ENCODE assay signal across 10 cellular contexts in the genomic region with DNA sequence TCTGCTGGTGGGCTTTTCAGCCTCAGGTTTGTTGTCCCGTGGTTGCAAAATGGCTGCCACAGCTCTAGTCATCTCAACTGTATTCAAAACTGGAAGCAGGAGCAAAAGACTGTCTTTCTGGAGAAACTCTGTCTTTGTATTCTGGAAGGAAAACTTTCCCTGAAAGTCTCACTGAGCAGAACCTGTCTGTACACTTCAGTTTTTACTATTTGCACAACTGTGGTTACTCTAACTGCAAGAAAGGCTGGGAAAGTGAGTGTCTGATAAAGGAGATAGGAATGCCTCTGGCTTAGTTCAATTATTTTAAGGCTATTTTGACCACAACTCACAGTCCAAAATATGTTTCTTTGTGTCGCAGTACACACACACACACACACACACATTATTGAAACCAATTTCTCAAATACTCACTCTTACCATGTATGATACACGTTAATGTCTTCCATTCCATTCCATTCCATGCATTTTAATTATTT. TPM values are rescaled to one million over a fixed set of nuclear protein-coding genes. Genes with fewer than 3 reads are reported as not detected.
DNase-seq lines count a peak whose midpoint lies in the region; ATAC-seq and TF ChIP-seq lines count a peak whose summit lies in the region.
"Had no signal": no experiment of that assay in that cellular context is flagged by ENCODE, and none has a peak within 500 bp of the region (broad histone marks: within the 10 kb centered on the region; RNA-seq: fewer than 3 reads in every experiment).

No MANE protein-coding gene starts in this region.

- 37% methylated on average over 3 of the region's 3 CpGs for WGBS in smooth muscle cell (ENCODE audit: low lambda C conversion rate)

- peaks cover 100% of the 10 kb centered on the region for H4K20me1 ChIP-seq in smooth muscle cell (ENCODE audit: low read depth)

- DNase-seq in H4 (ENCODE audit: low spot score) = peak; percentile 85
- DNase-seq in amniotic epithelial cell (ENCODE audit: low read depth) = peak; percentile 96
- DNase-seq in left ventricle myocardium superior = no peak
- no peak for DNase-seq in smooth muscle cell (lab: John Stamatoyannopoulos, UW; ENCODE audit: unreplicated experiment)
- DNase-seq in HuH-7 (ENCODE audit: low spot score) = no peak
- no peak for DNase-seq in activated CD4-positive, alpha-beta memory T cell treated with anti-CD3 and anti-CD28 coated beads, Interleukin-2, amount 10 ng/mL, durations not matched to agents 7 days and 5 days
- no peak for DNase-seq in HUDEP-2 (lab: John Stamatoyannopoulos, UW; ENCODE audit: unreplicated experiment in 76 of 76)
- DNase-seq: RPMI8226 had no signal

- peaks cover 5% of the 10 kb centered on the region for H3K4me1 ChIP-seq in smooth muscle cell (ENCODE audit: low read depth)

- H3K4me1 Mint-ChIP-seq in activated CD4-positive, alpha-beta memory T cell treated with anti-CD3 and anti-CD28 coated beads, Interleukin-2, amount 10 ng/mL, durations not matched to agents 7 days and 5 days = no peaks in the 10 kb centered on the region

- ATAC-seq in left ventricle myocardium superior = peak; percentile 1
- ATAC-seq in GM18907 (IDR thresholded peaks at IDR 0.05; ENCODE audit: unreplicated experiment) = no peak

- no peaks in the 10 kb centered on the region for H3K9me3 ChIP-seq in smooth muscle cell (replicated peaks; ENCODE audit: low read depth)

- CTCF ChIA-PET in activated CD4-positive, alpha-beta memory T cell treated with anti-CD3 and anti-CD28 coated beads, Interleukin-2, amount 10 ng/mL, durations not matched to agents 7 days and 5 days (lab: Charles Lee) = no interaction called here

- H3K36me3 Mint-ChIP-seq in activated CD4-positive, alpha-beta memory T cell treated with anti-CD3 and anti-CD28 coated beads, Interleukin-2, amount 10 ng/mL, durations not matched to agents 7 days and 5 days (ENCODE audit: low read depth) = no peaks in the 10 kb centered on the region

- no peak overlapping the region for H3K4me3 Mint-ChIP-seq in activated CD4-positive, alpha-beta memory T cell treated with anti-CD3 and anti-CD28 coated beads, Interleukin-2, amount 10 ng/mL, durations not matched to agents 7 days and 5 days
- H3K4me3 Mint-ChIP-seq: activated naive CD4-positive, alpha-beta T cell treated with anti-CD3 and anti-CD28 coated beads, Interleukin-2, amount 50 U/mL, for 24 hours had no signal

- no peaks in the 10 kb centered on the region for H3K27me3 ChIP-seq in smooth muscle cell (ENCODE audit: low read depth)

- peak overlapping the region; percentile 53 for H3K4me2 ChIP-seq in smooth muscle cell

- H2AFZ ChIP-seq in smooth muscle cell (ENCODE audit: low read depth) = no peak overlapping the region

- H3K4me3 ChIP-seq in smooth muscle cell = no peak overlapping the region

- peak overlapping the region; percentile 56 for H3K9ac ChIP-seq in smooth muscle cell (ENCODE audit: low read depth)

- peak overlapping the region; percentile 92 for H3K27ac ChIP-seq in smooth muscle cell (ENCODE audit: low read depth)

- POLR2A ChIA-PET in activated CD4-positive, alpha-beta memory T cell treated with anti-CD3 and anti-CD28 coated beads, Interleukin-2, amount 10 ng/mL, durations not matched to agents 7 days and 5 days (lab: Charles Lee) = no interaction called here

- no peaks in the 10 kb centered on the region for H3K36me3 ChIP-seq in smooth muscle cell (ENCODE audit: low read depth)

- intact Hi-C loops in left ventricle myocardium superior (cut with micrococcal nuclease) = no loop called here

- no peak overlapping the region for H3K27ac Mint-ChIP-seq in activated CD4-positive, alpha-beta memory T cell treated with anti-CD3 and anti-CD28 coated beads, Interleukin-2, amount 10 ng/mL, durations not matched to agents 7 days and 5 days
- H3K27ac Mint-ChIP-seq: activated naive CD4-positive, alpha-beta T cell treated with anti-CD3 and anti-CD28 coated beads, Interleukin-2, amount 50 U/mL, for 24 hours had no signal

- H3F3A ChIP-seq in smooth muscle cell (ENCODE audit: low read depth) = peaks cover 17% of the 10 kb centered on the region

- no peak for TF ChIP-seq CTCF in smooth muscle cell (IDR thresholded peaks at IDR 0.05; ENCODE audit: borderline replicate concordance, insufficient read depth, poor library complexity, severe bottlenecking)

- H3K27me3 Mint-ChIP-seq in activated CD4-positive, alpha-beta memory T cell treated with anti-CD3 and anti-CD28 coated beads, Interleukin-2, amount 10 ng/mL, durations not matched to agents 7 days and 5 days = no peaks in the 10 kb centered on the region
- H3K27me3 Mint-ChIP-seq: activated naive CD4-positive, alpha-beta T cell treated with anti-CD3 and anti-CD28 coated beads, Interleukin-2, amount 50 U/mL, for 24 hours had no signal

- H3K9me3 Mint-ChIP-seq in activated CD4-positive, alpha-beta memory T cell treated with anti-CD3 and anti-CD28 coated beads, Interleukin-2, amount 10 ng/mL, durations not matched to agents 7 days and 5 days = no peaks in the 10 kb centered on the region
- H3K9me3 Mint-ChIP-seq: activated naive CD4-positive, alpha-beta T cell treated with anti-CD3 and anti-CD28 coated beads, Interleukin-2, amount 50 U/mL, for 24 hours had no signal

- H3K79me2 ChIP-seq in smooth muscle cell (ENCODE audit: low read depth) = peaks cover 60% of the 10 kb centered on the region

RNA-seq across cellular contexts. Expression of gene EHD2, which starts 49.7 kb away (rescaled TPM):
- 16.9 and 19.9 TPM in 2 replicates for total RNA-seq in H4 (2014; rRNA removed; shearing (Covaris generic))
- 51.5 TPM for total RNA-seq in left ventricle myocardium superior
- 44.3 and 65.6 TPM in 2 replicates for total RNA-seq in smooth muscle cell
- polyA plus RNA-seq in smooth muscle cell = 200 TPM in 2 replicates
- not detected for total RNA-seq in activated CD4-positive, alpha-beta memory T cell treated with anti-CD3 and anti-CD28 coated beads, Interleukin-2, amount 10 ng/mL, durations not matched to agents 7 days and 5 days

RNA-seq across cellular contexts. Expression of gene BICRA, which starts 54.5 kb away (rescaled TPM):
- total RNA-seq in H4 (2014; rRNA removed; shearing (Covaris generic)) = 2.6 and 10.6 TPM in 2 replicates
- total RNA-seq in left ventricle myocardium superior = 9.5 TPM
- 10.0 and 11.9 TPM in 2 replicates for total RNA-seq in smooth muscle cell
- 3.6 and 5.5 TPM in 2 replicates for polyA plus RNA-seq in smooth muscle cell
- 10 to 100 TPM; 20.2 to 23.3 TPM for total RNA-seq in activated CD4-positive, alpha-beta memory T cell treated with anti-CD3 and anti-CD28 coated beads, Interleukin-2, amount 10 ng/mL, durations not matched to agents 7 days and 5 days

Comparison
In these comparisons a context has a peak if more than half of its experiments do, and no peak if none do; other contexts are left out.
1. DNase-seq: peak in H4 (single experiment) and amniotic epithelial cell (single experiment); none in left ventricle myocardium superior (single experiment), smooth muscle cell (single experiment), HuH-7 (single experiment), activated CD4-positive, alpha-beta memory T cell treated with anti-CD3 and anti-CD28 coated beads, Interleukin-2, amount 10 ng/mL, durations not matched to agents 7 days and 5 days (single experiment) and HUDEP-2 (0 of 76).
2. RNA of gene EHD2, which starts 49.7 kb away (total RNA-seq): 44.3 to 65.6 TPM in smooth muscle cell, 51.5 TPM in left ventricle myocardium superior (single experiment) and 16.9 to 19.9 TPM in H4; not detected in activated CD4-positive, alpha-beta memory T cell treated with anti-CD3 and anti-CD28 coated beads, Interleukin-2, amount 10 ng/mL, durations not matched to agents 7 days and 5 days; every median in the first group is over 10 times any median in the second.